In genomic region chr6:104558746-104559145, GRCh38 we compare ENCODE assay signal across 25 cellular contexts.
"Had no signal": no experiment of that assay in that cellular context is flagged by ENCODE, and none has a peak within 500 bp of the region (broad histone marks: within the 10 kb centered on the region; RNA-seq: fewer than 3 reads in every experiment).

No MANE protein-coding gene starts in this region.

- H3K4me3 ChIP-seq: gastroesophageal sphincter, heart left ventricle, left lung, sigmoid colon, tibial artery had no signal

- H3K9me3 ChIP-seq: gastroesophageal sphincter, heart left ventricle, left lung, neutrophil, sigmoid colon, tibial artery had no signal

- H3K9me3 Mint-ChIP-seq: activated CD4-positive, alpha-beta memory T cell treated with anti-CD3 and anti-CD28 coated beads for 36 hours; activated naive CD8-positive, alpha-beta T cell treated with anti-CD3 and anti-CD28 coated beads, Interleukin-2, amount 10 ng/mL, durations not matched to agents 7 days and 5 days; activated T-helper 17 cell treated with anti-CD3 and anti-CD28 coated beads, Interleukin-2, amount 50 U/mL, for 72 hours; brain; central memory CD8-positive, alpha-beta T cell; effector memory CD8-positive, alpha-beta T cell; natural killer cell treated with Interleukin-12 subunit alpha and Interleukin-12 subunit beta and Interleukin-15 and Interleukin-18, amount 100 ng/mL, for 72 hours; stimulated activated naive B cell treated with anti-CD40 and anti-IgM and Interleukin-4, amounts not matched to agents 10 μg/mL and 1 μg/mL and 100 μg/mL, for 72 hours; T-helper 2 cell treated with Interferon-gamma antibody and Interleukin-4, amounts not matched to agents 5 μg/mL and 100 μg/mL, for 36 hours; WTC11 had no signal

- H3K27ac Mint-ChIP-seq: activated CD4-positive, alpha-beta memory T cell treated with anti-CD3 and anti-CD28 coated beads for 36 hours; activated CD8-positive, alpha-beta memory T cell treated with anti-CD3 and anti-CD28 coated beads, Interleukin-2, amount 10 ng/mL, durations not matched to agents 7 days and 5 days; activated naive CD8-positive, alpha-beta T cell treated with anti-CD3 and anti-CD28 coated beads, Interleukin-2, amount 10 ng/mL, durations not matched to agents 7 days and 5 days; activated T-helper 17 cell treated with anti-CD3 and anti-CD28 coated beads, Interleukin-2, amount 50 U/mL, for 72 hours; brain; effector memory CD8-positive, alpha-beta T cell; mesothelial cell of epicardium; natural killer cell treated with Interleukin-12 subunit alpha and Interleukin-12 subunit beta and Interleukin-15 and Interleukin-18, amount 100 ng/mL, for 72 hours; stimulated activated naive B cell treated with anti-CD40 and anti-IgM and Interleukin-4, amounts not matched to agents 10 μg/mL and 1 μg/mL and 100 μg/mL, for 72 hours; T-helper 2 cell treated with Interferon-gamma antibody and Interleukin-4, amounts not matched to agents 5 μg/mL and 100 μg/mL, for 36 hours; WTC11 had no signal

- H3K27ac ChIP-seq: gastroesophageal sphincter, heart left ventricle, left lung, neutrophil, parathyroid adenoma, sigmoid colon, tibial artery had no signal

- H3K4me3 Mint-ChIP-seq: activated CD4-positive, alpha-beta memory T cell treated with anti-CD3 and anti-CD28 coated beads for 36 hours; activated CD8-positive, alpha-beta memory T cell treated with anti-CD3 and anti-CD28 coated beads, Interleukin-2, amount 10 ng/mL, durations not matched to agents 7 days and 5 days; activated naive CD8-positive, alpha-beta T cell treated with anti-CD3 and anti-CD28 coated beads, Interleukin-2, amount 10 ng/mL, durations not matched to agents 7 days and 5 days; activated T-helper 17 cell treated with anti-CD3 and anti-CD28 coated beads, Interleukin-2, amount 50 U/mL, for 72 hours; brain; central memory CD8-positive, alpha-beta T cell; effector memory CD8-positive, alpha-beta T cell; mesothelial cell of epicardium; natural killer cell treated with Interleukin-12 subunit alpha and Interleukin-12 subunit beta and Interleukin-15 and Interleukin-18, amount 100 ng/mL, for 72 hours; stimulated activated naive B cell treated with anti-CD40 and anti-IgM and Interleukin-4, amounts not matched to agents 10 μg/mL and 1 μg/mL and 100 μg/mL, for 72 hours; T-helper 2 cell treated with Interferon-gamma antibody and Interleukin-4, amounts not matched to agents 5 μg/mL and 100 μg/mL, for 36 hours; WTC11 had no signal

- H3K36me3 ChIP-seq: gastroesophageal sphincter, heart left ventricle, left lung, neutrophil, sigmoid colon, tibial artery had no signal

- H3K27me3 ChIP-seq: gastroesophageal sphincter, heart left ventricle, left lung, sigmoid colon, tibial artery had no signal

- H3K27me3 Mint-ChIP-seq: brain; central memory CD8-positive, alpha-beta T cell had no signal

- H3K36me3 Mint-ChIP-seq: activated CD4-positive, alpha-beta memory T cell treated with anti-CD3 and anti-CD28 coated beads for 36 hours; activated CD8-positive, alpha-beta memory T cell treated with anti-CD3 and anti-CD28 coated beads, Interleukin-2, amount 10 ng/mL, durations not matched to agents 7 days and 5 days; activated naive CD8-positive, alpha-beta T cell treated with anti-CD3 and anti-CD28 coated beads, Interleukin-2, amount 10 ng/mL, durations not matched to agents 7 days and 5 days; brain; mesothelial cell of epicardium; natural killer cell treated with Interleukin-12 subunit alpha and Interleukin-12 subunit beta and Interleukin-15 and Interleukin-18, amount 100 ng/mL, for 72 hours; stimulated activated naive B cell treated with anti-CD40 and anti-IgM and Interleukin-4, amounts not matched to agents 10 μg/mL and 1 μg/mL and 100 μg/mL, for 72 hours; WTC11 had no signal

- H3K9ac ChIP-seq: parathyroid adenoma had no signal

- H3K4me1 Mint-ChIP-seq: activated CD8-positive, alpha-beta memory T cell treated with anti-CD3 and anti-CD28 coated beads, Interleukin-2, amount 10 ng/mL, durations not matched to agents 7 days and 5 days; activated naive CD8-positive, alpha-beta T cell treated with anti-CD3 and anti-CD28 coated beads, Interleukin-2, amount 10 ng/mL, durations not matched to agents 7 days and 5 days; activated T-helper 17 cell treated with anti-CD3 and anti-CD28 coated beads, Interleukin-2, amount 50 U/mL, for 72 hours; brain; central memory CD8-positive, alpha-beta T cell; stimulated activated naive B cell treated with anti-CD40 and anti-IgM and Interleukin-4, amounts not matched to agents 10 μg/mL and 1 μg/mL and 100 μg/mL, for 72 hours; WTC11 had no signal

- H3K4me1 ChIP-seq: gastroesophageal sphincter, heart left ventricle, left lung, parathyroid adenoma, sigmoid colon had no signal

- DNase-seq: activated CD4-positive, alpha-beta memory T cell treated with anti-CD3 and anti-CD28 coated beads for 36 hours; activated CD4-positive, alpha-beta T cell treated with anti-CD3 and anti-CD28 coated beads for 4 hours; activated CD8-positive, alpha-beta memory T cell treated with anti-CD3 and anti-CD28 coated beads, Interleukin-2, amount 10 ng/mL, durations not matched to agents 7 days and 5 days; activated naive CD4-positive, alpha-beta T cell treated with Interleukin-2 at 50 U/mL for 16 hours; activated naive CD8-positive, alpha-beta T cell treated with anti-CD3 and anti-CD28 coated beads, Interleukin-2, amount 10 ng/mL, durations not matched to agents 7 days and 5 days; activated T-cell treated with anti-CD3 and anti-CD28 coated beads, Interleukin-2, amount 50 U/mL, for 1 hour; anterior cingulate cortex; dermis blood vessel endothelial cell; effector memory CD8-positive, alpha-beta T cell; heart left ventricle; left lung; sigmoid colon; stimulated activated naive B cell treated with anti-CD40 and anti-IgM and Interleukin-4, amounts not matched to agents 10 μg/mL and 1 μg/mL and 100 μg/mL, for 72 hours; substantia nigra; tibial artery had no signal
